9 cellular contexts compared by ENCODE assay signal in genomic region chr12:22631863-22632463, GRCh38.
A peak's percentile ranks its signal among the peaks of the same experiment; 100 is the strongest.
DNase-seq lines count a peak whose midpoint lies in the region; ATAC-seq, FAIRE-seq and TF ChIP-seq lines count a peak whose summit lies in the region.
"Had no signal": no experiment of that assay in that cellular context is flagged by ENCODE, and none has a peak within 500 bp of the region (broad histone marks: within the 10 kb centered on the region; RNA-seq: fewer than 3 reads in every experiment).

No MANE protein-coding gene starts in this region.

- H3K27ac ChIP-seq in parathyroid adenoma, result no peak overlapping the region

- no peak overlapping the region for H3K4me3 ChIP-seq in NB4 (ENCODE audit: low read depth, low read length)
- H3K4me3 ChIP-seq in parathyroid adenoma (ENCODE audit: low read depth, low read length), result no peak overlapping the region

- TF ChIP-seq POLR2A in NB4 (IDR thresholded peaks at IDR 0.05; ENCODE audit: extremely low read depth, insufficient read length), result no peak

- no peak overlapping the region for H2AFZ ChIP-seq in parathyroid adenoma

- peaks cover 25% of the 10 kb centered on the region for H3K79me2 ChIP-seq in parathyroid adenoma

- FAIRE-seq in G401.6 (lab: Jason Lieb, UNC), result peak; percentile 93

- no peak overlapping the region for H3K4me2 ChIP-seq in parathyroid adenoma (ENCODE audit: low read length)

- no peaks in the 10 kb centered on the region for H3K4me1 ChIP-seq in parathyroid adenoma

- no peaks in the 10 kb centered on the region for H3K9me3 ChIP-seq in parathyroid adenoma (ENCODE audit: control insufficient read depth, low read length)

- no peak for ATAC-seq in activated CD4-positive, CD25-positive, alpha-beta regulatory T cell treated with anti-CD3 and anti-CD28 coated beads, Interleukin-2, amount 50 U/mL, for 24 hours
- no peak for ATAC-seq in GM21619 (IDR thresholded peaks at IDR 0.05; ENCODE audit: unreplicated experiment)

- peak; percentile 42 for TF ChIP-seq CTCF in NB4 (IDR thresholded peaks at IDR 0.05; ENCODE audit: low read depth, low read length)
- TF ChIP-seq CTCF in parathyroid adenoma (IDR thresholded peaks at IDR 0.05), result peak; percentile 71

- peak; percentile 54 for DNase-seq in NB4 (ENCODE audit: low read depth)
- DNase-seq in dedifferentiated amniotic fluid mesenchymal stem cell (ENCODE audit: extremely low spot score), result peak; percentile 36
- no peak for DNase-seq in middle frontal gyrus (ENCODE audit: extremely low spot score, low spot score)
- DNase-seq: amygdala; stimulated activated CD4-positive, alpha-beta T cell treated with anti-CD3 and anti-CD28 coated beads, Interleukin-4, amount 100 ng/mL, for 1 hour had no signal

- H3K36me3 ChIP-seq in parathyroid adenoma (ENCODE audit: control insufficient read depth, insufficient read depth, low read length), result no peaks in the 10 kb centered on the region

- no peak overlapping the region for H3K9ac ChIP-seq in parathyroid adenoma

- H3K27me3 ChIP-seq in parathyroid adenoma (ENCODE audit: control insufficient read depth, insufficient read depth, low read length), result no peaks in the 10 kb centered on the region
